ENCODE assay signal across 30 cellular contexts in genomic region chr1:213656482-213656881, GRCh38.
"Had no signal": no experiment of that assay in that cellular context is flagged by ENCODE, and none has a peak within 500 bp of the region (broad histone marks: within the 10 kb centered on the region; RNA-seq: fewer than 3 reads in every experiment).

No MANE protein-coding gene starts in this region.

- FAIRE-seq: keratinocyte, pancreas had no signal

- H3K27ac ChIP-seq: heart right ventricle, left ventricle myocardium inferior, pancreas, prostate gland, sigmoid colon, tibial nerve, upper lobe of left lung, vagina had no signal

- H3K4me2 ChIP-seq: smooth muscle cell had no signal

- DNase-seq: heart right ventricle; hippocampal formation; kidney glomerular epithelial cell; left ventricle myocardium inferior; mesendoderm; naive thymus-derived CD4-positive, alpha-beta T cell; nucleus accumbens; pancreas; posterior cingulate gyrus; retina; right cardiac atrium; sigmoid colon; stimulated activated CD4-positive, alpha-beta T cell treated with anti-CD3 and anti-CD28 coated beads, Interleukin-1b, Interleukin-23, amount 100 ng/mL, for 48 hours; stimulated activated CD4-positive, alpha-beta T cell treated with anti-CD3 and anti-CD28 coated beads, Interleukin-2, amount 100 ng/mL, for 48 hours; stimulated activated CD4-positive, alpha-beta T cell treated with anti-CD3 and anti-CD28 coated beads, Interleukin-4, amount 100 ng/mL, for 4 hours; stimulated activated CD8-positive, alpha-beta memory T cell treated with anti-CD3 and anti-CD28 coated beads, Interleukin-4, amount 100 ng/mL, for 48 hours; stimulated activated naive CD4-positive, alpha-beta T cell treated with Interleukin-2 at 50 U/mL for 16 hours; stimulated activated naive CD8-positive, alpha-beta T cell treated with anti-CD3 and anti-CD28 coated beads, Interleukin-15, amount 100 ng/mL, for 72 hours; substantia nigra; upper lobe of left lung had no signal

- H3K4me3 Mint-ChIP-seq: mesothelial cell of epicardium; naive thymus-derived CD4-positive, alpha-beta T cell; nephron; neural crest cell; stimulated activated memory B cell treated with anti-CD40 and anti-IgM and Interleukin-4, amounts not matched to agents 10 μg/mL and 1 μg/mL and 100 μg/mL, for 72 hours; stimulated activated naive CD8-positive, alpha-beta T cell treated with anti-CD3 and anti-CD28 coated beads, Interleukin-15, amount 100 ng/mL, for 72 hours had no signal

- H3K4me1 Mint-ChIP-seq: mesothelial cell of epicardium; naive thymus-derived CD4-positive, alpha-beta T cell; nephron; stimulated activated memory B cell treated with anti-CD40 and anti-IgM and Interleukin-4, amounts not matched to agents 10 μg/mL and 1 μg/mL and 100 μg/mL, for 72 hours; stimulated activated naive CD8-positive, alpha-beta T cell treated with anti-CD3 and anti-CD28 coated beads, Interleukin-15, amount 100 ng/mL, for 72 hours had no signal

- H3K36me3 Mint-ChIP-seq: mesothelial cell of epicardium; naive thymus-derived CD4-positive, alpha-beta T cell; stimulated activated memory B cell treated with anti-CD40 and anti-IgM and Interleukin-4, amounts not matched to agents 10 μg/mL and 1 μg/mL and 100 μg/mL, for 72 hours had no signal

- H3K4me1 ChIP-seq: heart right ventricle, left ventricle myocardium inferior, prostate gland, tibial nerve, upper lobe of left lung, vagina had no signal

- H3K9me3 Mint-ChIP-seq: mesothelial cell of epicardium; naive thymus-derived CD4-positive, alpha-beta T cell; nephron; neural crest cell; stimulated activated naive CD8-positive, alpha-beta T cell treated with anti-CD3 and anti-CD28 coated beads, Interleukin-15, amount 100 ng/mL, for 72 hours had no signal

- ATAC-seq: heart right ventricle; naive thymus-derived CD4-positive, alpha-beta T cell; pancreas; right cardiac atrium; stimulated activated memory B cell treated with anti-CD40 and anti-IgM and Interleukin-4, amounts not matched to agents 10 μg/mL and 1 μg/mL and 100 μg/mL, for 72 hours; stimulated activated naive CD8-positive, alpha-beta T cell treated with anti-CD3 and anti-CD28 coated beads, Interleukin-15, amount 100 ng/mL, for 72 hours had no signal

- H3K27me3 Mint-ChIP-seq: stimulated activated memory B cell treated with anti-CD40 and anti-IgM and Interleukin-4, amounts not matched to agents 10 μg/mL and 1 μg/mL and 100 μg/mL, for 72 hours; stimulated activated naive CD8-positive, alpha-beta T cell treated with anti-CD3 and anti-CD28 coated beads, Interleukin-15, amount 100 ng/mL, for 72 hours had no signal

- H3K36me3 ChIP-seq: heart right ventricle, left ventricle myocardium inferior, pancreas, prostate gland, sigmoid colon, tibial nerve, upper lobe of left lung, vagina had no signal

- H3K27ac Mint-ChIP-seq: mesothelial cell of epicardium; naive thymus-derived CD4-positive, alpha-beta T cell; nephron; stimulated activated memory B cell treated with anti-CD40 and anti-IgM and Interleukin-4, amounts not matched to agents 10 μg/mL and 1 μg/mL and 100 μg/mL, for 72 hours; stimulated activated naive CD8-positive, alpha-beta T cell treated with anti-CD3 and anti-CD28 coated beads, Interleukin-15, amount 100 ng/mL, for 72 hours had no signal

- H3K27me3 ChIP-seq: pancreas, sigmoid colon, tibial nerve, upper lobe of left lung, vagina had no signal

- H3K9me3 ChIP-seq: heart right ventricle, left ventricle myocardium inferior, pancreas, prostate gland, sigmoid colon, tibial nerve, upper lobe of left lung, vagina had no signal

- H3K4me3 ChIP-seq: heart right ventricle, left ventricle myocardium inferior, lung, pancreas, prostate gland, sigmoid colon, smooth muscle cell, tibial nerve, upper lobe of left lung, vagina had no signal
